ENCODE assay signal across 28 cellular contexts in the genomic region with DNA sequence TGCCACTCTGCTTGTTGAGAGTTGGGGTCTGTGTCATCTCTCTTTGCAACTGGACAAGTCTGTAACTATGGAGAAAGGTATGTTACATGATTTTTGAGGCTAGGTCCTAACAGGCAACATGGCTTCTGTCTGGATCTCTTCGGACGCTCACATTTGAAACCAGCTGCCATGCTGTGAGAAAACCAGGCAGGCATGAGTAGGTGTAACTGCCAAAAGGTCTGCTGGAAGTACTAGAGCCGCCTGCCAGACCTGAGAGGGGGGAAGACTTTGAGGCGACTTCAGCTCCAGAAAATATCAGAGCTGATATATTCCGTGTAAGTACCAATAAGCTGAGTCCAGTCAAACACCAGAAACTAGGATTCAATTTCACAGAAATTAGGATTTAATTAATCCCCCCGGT.
"Had no signal": no experiment of that assay in that cellular context is flagged by ENCODE, and none has a peak within 500 bp of the region (broad histone marks: within the 10 kb centered on the region; RNA-seq: fewer than 3 reads in every experiment).

No MANE protein-coding gene starts in this region.

- H3K4me1 ChIP-seq: stomach, suprapubic skin, testis, thyroid gland, tibial artery, tibial nerve, transverse colon, upper lobe of left lung, upper lobe of right lung, uterus, vagina had no signal

- H3K27ac Mint-ChIP-seq: stimulated activated effector memory CD8-positive, alpha-beta T cell treated with anti-CD3 and anti-CD28 coated beads, Interleukin-12 subunit alpha, Interleukin-12 subunit beta, amount 100 ng/mL, for 72 hours; stimulated activated memory B cell treated with anti-CD40 and anti-IgM and Interleukin-4, amounts not matched to agents 10 μg/mL and 1 μg/mL and 100 μg/mL, for 72 hours; stimulated activated naive B cell treated with anti-CD40 and anti-IgM and Interleukin-4, amounts not matched to agents 10 μg/mL and 1 μg/mL and 100 μg/mL, for 72 hours; stimulated activated naive CD8-positive, alpha-beta T cell treated with anti-CD3 and anti-CD28 coated beads, Interleukin-15, amount 100 ng/mL, for 72 hours; stimulated activated naive CD8-positive, alpha-beta T cell treated with anti-CD3 and anti-CD28 coated beads, Interleukin-15, Interleukin-2, amounts not matched to agents 100 ng/mL and 50 ng/mL, for 24 hours; type B pancreatic cell had no signal

- H3K4me3 Mint-ChIP-seq: stimulated activated effector memory CD8-positive, alpha-beta T cell treated with anti-CD3 and anti-CD28 coated beads, Interleukin-12 subunit alpha, Interleukin-12 subunit beta, amount 100 ng/mL, for 72 hours; stimulated activated memory B cell treated with anti-CD40 and anti-IgM and Interleukin-4, amounts not matched to agents 10 μg/mL and 1 μg/mL and 100 μg/mL, for 72 hours; stimulated activated naive B cell treated with anti-CD40 and anti-IgM and Interleukin-4, amounts not matched to agents 10 μg/mL and 1 μg/mL and 100 μg/mL, for 72 hours; stimulated activated naive CD8-positive, alpha-beta T cell treated with anti-CD3 and anti-CD28 coated beads, Interleukin-15, amount 100 ng/mL, for 72 hours; stimulated activated naive CD8-positive, alpha-beta T cell treated with anti-CD3 and anti-CD28 coated beads, Interleukin-15, Interleukin-2, amounts not matched to agents 100 ng/mL and 50 ng/mL, for 24 hours; type B pancreatic cell had no signal

- H3K27me3 ChIP-seq: stomach, suprapubic skin, testis, thyroid gland, tibial artery, tibial nerve, transverse colon, upper lobe of left lung, upper lobe of right lung, uterus, vagina had no signal

- H3K27ac ChIP-seq: stomach, suprapubic skin, testis, thoracic aorta, thyroid gland, tibial artery, tibial nerve, transverse colon, upper lobe of left lung, upper lobe of right lung, uterus, vagina had no signal

- H3K27me3 Mint-ChIP-seq: stimulated activated memory B cell treated with anti-CD40 and anti-IgM and Interleukin-4, amounts not matched to agents 10 μg/mL and 1 μg/mL and 100 μg/mL, for 72 hours; stimulated activated naive B cell treated with anti-CD40 and anti-IgM and Interleukin-4, amounts not matched to agents 10 μg/mL and 1 μg/mL and 100 μg/mL, for 72 hours; stimulated activated naive CD8-positive, alpha-beta T cell treated with anti-CD3 and anti-CD28 coated beads, Interleukin-15, amount 100 ng/mL, for 72 hours; stimulated activated naive CD8-positive, alpha-beta T cell treated with anti-CD3 and anti-CD28 coated beads, Interleukin-15, Interleukin-2, amounts not matched to agents 100 ng/mL and 50 ng/mL, for 24 hours; type B pancreatic cell had no signal

- DNase-seq: stimulated activated CD4-positive, alpha-beta T cell treated with anti-CD3 and anti-CD28 coated beads, Interleukin-2, amount 100 ng/mL, for 48 hours; stimulated activated CD4-positive, alpha-beta T cell treated with anti-CD3 and anti-CD28 coated beads, Interleukin-4, amount 100 ng/mL, for 1 hour; stimulated activated CD4-positive, alpha-beta T cell treated with anti-CD3 and anti-CD28 coated beads, Interleukin-4, amount 100 ng/mL, for 24 hours; stimulated activated CD4-positive, alpha-beta T cell treated with anti-CD3 and anti-CD28 coated beads, Interleukin-4, amount 100 ng/mL, for 4 hours; stimulated activated CD8-positive, alpha-beta memory T cell treated with anti-CD3 and anti-CD28 coated beads, Interleukin-4, amount 100 ng/mL, for 48 hours; stimulated activated naive B cell treated with anti-CD40 and anti-IgM and Interleukin-4, amounts not matched to agents 10 μg/mL and 1 μg/mL and 100 μg/mL, for 72 hours; stimulated activated naive CD4-positive, alpha-beta T cell; stimulated activated naive CD4-positive, alpha-beta T cell treated with Interleukin-2 at 50 U/mL for 16 hours; stimulated activated naive CD8-positive, alpha-beta T cell treated with anti-CD3 and anti-CD28 coated beads, Interleukin-15, amount 100 ng/mL, for 72 hours; stimulated activated naive CD8-positive, alpha-beta T cell treated with anti-CD3 and anti-CD28 coated beads, Interleukin-15, Interleukin-2, amounts not matched to agents 100 U/mL and 50 U/mL, for 24 hours; stomach; substantia nigra; testis; thyroid gland; tibial artery; transverse colon; trophoblast cell; upper lobe of left lung; upper lobe of right lung; uterus had no signal

- ATAC-seq: stimulated activated effector memory CD8-positive, alpha-beta T cell treated with anti-CD3 and anti-CD28 coated beads, Interleukin-12 subunit alpha, Interleukin-12 subunit beta, amount 100 ng/mL, for 72 hours; stimulated activated memory B cell treated with anti-CD40 and anti-IgM and Interleukin-4, amounts not matched to agents 10 μg/mL and 1 μg/mL and 100 μg/mL, for 72 hours; stimulated activated naive B cell treated with anti-CD40 and anti-IgM and Interleukin-4, amounts not matched to agents 10 μg/mL and 1 μg/mL and 100 μg/mL, for 72 hours; stimulated activated naive CD8-positive, alpha-beta T cell treated with anti-CD3 and anti-CD28 coated beads, Interleukin-15, amount 100 ng/mL, for 72 hours; stimulated activated naive CD8-positive, alpha-beta T cell treated with anti-CD3 and anti-CD28 coated beads, Interleukin-15, Interleukin-2, amounts not matched to agents 100 U/mL and 50 U/mL, for 24 hours; upper lobe of right lung had no signal

- H3K36me3 Mint-ChIP-seq: stimulated activated effector memory CD8-positive, alpha-beta T cell treated with anti-CD3 and anti-CD28 coated beads, Interleukin-12 subunit alpha, Interleukin-12 subunit beta, amount 100 ng/mL, for 72 hours; stimulated activated memory B cell treated with anti-CD40 and anti-IgM and Interleukin-4, amounts not matched to agents 10 μg/mL and 1 μg/mL and 100 μg/mL, for 72 hours; stimulated activated naive B cell treated with anti-CD40 and anti-IgM and Interleukin-4, amounts not matched to agents 10 μg/mL and 1 μg/mL and 100 μg/mL, for 72 hours; type B pancreatic cell had no signal

- H3K4me3 ChIP-seq: stomach, suprapubic skin, testis, thoracic aorta, thyroid gland, tibial artery, tibial nerve, transverse colon, upper lobe of left lung, upper lobe of right lung, uterus, vagina had no signal

- H3K9me3 Mint-ChIP-seq: type B pancreatic cell had no signal

- H3K36me3 ChIP-seq: stomach, suprapubic skin, thoracic aorta, thyroid gland, tibial artery, tibial nerve, transverse colon, upper lobe of left lung, upper lobe of right lung, uterus, vagina had no signal

- H3K4me1 Mint-ChIP-seq: stimulated activated effector memory CD8-positive, alpha-beta T cell treated with anti-CD3 and anti-CD28 coated beads, Interleukin-12 subunit alpha, Interleukin-12 subunit beta, amount 100 ng/mL, for 72 hours; stimulated activated memory B cell treated with anti-CD40 and anti-IgM and Interleukin-4, amounts not matched to agents 10 μg/mL and 1 μg/mL and 100 μg/mL, for 72 hours; stimulated activated naive B cell treated with anti-CD40 and anti-IgM and Interleukin-4, amounts not matched to agents 10 μg/mL and 1 μg/mL and 100 μg/mL, for 72 hours; stimulated activated naive CD8-positive, alpha-beta T cell treated with anti-CD3 and anti-CD28 coated beads, Interleukin-15, amount 100 ng/mL, for 72 hours had no signal
